Comparison of ENCODE assay signal across 25 cellular contexts in genomic region chr5:81361600-81361999, GRCh38. TPM values are rescaled to one million over a fixed set of nuclear protein-coding genes. Genes with fewer than 3 reads are reported as not detected.
DNase-seq lines count a peak whose midpoint lies in the region; ATAC-seq, FAIRE-seq and TF ChIP-seq lines count a peak whose summit lies in the region.
"Had no signal": no experiment of that assay in that cellular context is flagged by ENCODE, and none has a peak within 500 bp of the region (broad histone marks: within the 10 kb centered on the region; RNA-seq: fewer than 3 reads in every experiment).

No MANE protein-coding gene starts in this region.

- no peak overlapping the region for H3K56ac ChIP-seq in H1 (replicated peaks; ENCODE audit: insufficient read length, low read depth, low read length)

- H3K27me3 ChIP-seq in H1 (replicated peaks in 1 of 4; ENCODE audit: control insufficient read depth in 3 of 4, extremely low read depth in 1 of 4, insufficient read depth in 3 of 4, low read length in 3 of 4) (no peaks in the 10 kb centered on the region), liver (ENCODE audit: control insufficient read depth in 4 of 4, insufficient read depth in 4 of 4, low read length in 3 of 4) (no peaks in the 10 kb centered on the region), right cardiac atrium (ENCODE audit: control insufficient read depth, insufficient read depth) (no peaks in the 10 kb centered on the region)
- H3K27me3 ChIP-seq: Peyer's patch had no signal

- no peak overlapping the region for H2BK20ac ChIP-seq in H1 (ENCODE audit: low read length)

- no peak overlapping the region for H3K18ac ChIP-seq in H1 (ENCODE audit: extremely low read depth, low read length)

- 94% methylated on average over 2 of the region's 2 CpGs; no CpG with 5 or more reads in 1 of the 2 experiments for WGBS in H1 (ENCODE audit: extremely low coverage in 1 of 2, insufficient coverage in 1 of 2, insufficient read length in 1 of 2, insufficient replicate concordance in 2 of 2, low coverage in 1 of 2, low lambda C conversion rate in 2 of 2, missing lambda C conversion rate in 1 of 2), 2 experiments
- 56% methylated on average over 2 of the region's 2 CpGs for WGBS in liver
- WGBS in right cardiac atrium: 99% methylated on average over 2 of the region's 2 CpGs

- H3K79me1 ChIP-seq in H1 (ENCODE audit: low read depth, low read length): no peaks in the 10 kb centered on the region

- no peak overlapping the region for H3K4me3 ChIP-seq in H1 (ENCODE audit: extremely low read depth in 1 of 4, insufficient read depth in 2 of 4, low read depth in 3 of 4, low read length in 4 of 4)
- no peak overlapping the region for H3K4me3 ChIP-seq in liver (ENCODE audit: low read depth in 1 of 3, low read length in 3 of 3)
- no peak overlapping the region for H3K4me3 ChIP-seq in right cardiac atrium (ENCODE audit: low read length)
- H3K4me3 ChIP-seq: GM12878, Peyer's patch had no signal

- H4K5ac ChIP-seq in H1 (ENCODE audit: insufficient read length, low read depth, low read length): no peak overlapping the region

- no peak for TF ChIP-seq EP300 in H1 (IDR thresholded peaks at IDR 0.05; ENCODE audit: borderline replicate concordance in 1 of 2, low read depth in 2 of 2, low read length in 2 of 2)

- H2BK5ac ChIP-seq in H1 (ENCODE audit: low read depth, low read length): no peak overlapping the region

- H4K20me1 ChIP-seq in H1 (replicated peaks in 1 of 2; ENCODE audit: control insufficient read depth in 1 of 2, insufficient read depth in 2 of 2, low read length in 2 of 2): no peaks in the 10 kb centered on the region

- CTCF ChIA-PET in H1 (lab: Charles Lee; ENCODE audit: partially characterized antibody): interaction anchor here (1.0 kb wide), 1 partner anchor 19 kb away, joined by 3 read pairs; no protein-coding TSS in a partner anchor

- H3K4me1 ChIP-seq in H1 (replicated peaks in 1 of 4; ENCODE audit: control insufficient read depth in 3 of 4, insufficient read depth in 4 of 4, low read length in 3 of 4) (peaks cover 0 to 9% (median 8%) of the 10 kb centered on the region in 4 experiments; a peak in 4 of 7 replicates), liver (ENCODE audit: control insufficient read depth in 4 of 4, insufficient read depth in 4 of 4, low read length in 3 of 4) (peaks cover 21 to 53% (median 42%) of the 10 kb centered on the region in 4 donors), right cardiac atrium (ENCODE audit: control insufficient read depth, insufficient read depth, low read length) (no peaks in the 10 kb centered on the region)

- TF ChIP-seq POLR2A in H1 (IDR thresholded peaks at IDR 0.05; ENCODE audit: control extremely low read depth in 1 of 2, low read depth in 2 of 2, low read length in 2 of 2): no peak

- ATAC-seq in sciatic nerve: peak; percentile 28
- no peak for ATAC-seq in right cardiac atrium
- ATAC-seq in HG03432 (IDR thresholded peaks at IDR 0.05; ENCODE audit: unreplicated experiment): no peak
- ATAC-seq: GM12878 had no signal

- H3K9ac ChIP-seq in H1 (replicated peaks in 1 of 4; ENCODE audit: extremely low read depth in 1 of 4, low read depth in 3 of 4, low read length in 3 of 4) (no peak overlapping the region), liver (ENCODE audit: low read depth in 1 of 2, low read length in 2 of 2) (no peak overlapping the region)

- no peak overlapping the region for H2AK5ac ChIP-seq in H1 (ENCODE audit: low read depth, low read length)

- H3K23ac ChIP-seq in H1 (ENCODE audit: insufficient read length): no peak overlapping the region

- H3K27ac ChIP-seq in H1 (ENCODE audit: low read depth, low read length) (no peak overlapping the region), liver (ENCODE audit: low read depth in 1 of 2, low read length in 2 of 2) (peak overlapping the region; percentile 51 to 58), right cardiac atrium (ENCODE audit: low read length) (no peak overlapping the region)
- H3K27ac ChIP-seq: Peyer's patch had no signal

- H2AFZ ChIP-seq in H1 (ENCODE audit: low read length): 0 out of 2 replicates have a peak overlapping the region, but pooled peaks have one; percentile 73

- H3K9me3 ChIP-seq in H1 (ENCODE audit: insufficient read depth in 2 of 2, low read depth in 1 of 2, low read length in 1 of 2) (no peaks in the 10 kb centered on the region), liver (ENCODE audit: control insufficient read depth in 4 of 4, low read length in 3 of 4) (no peaks in the 10 kb centered on the region), right cardiac atrium (ENCODE audit: control insufficient read depth, low read length) (no peaks in the 10 kb centered on the region)
- H3K9me3 ChIP-seq: Peyer's patch had no signal

- H4K91ac ChIP-seq in H1 (replicated peaks; ENCODE audit: insufficient read length, low read length): no peak overlapping the region

- H3K14ac ChIP-seq in H1 (ENCODE audit: insufficient read length): no peak overlapping the region

- POLR2A ChIA-PET in H1 (lab: Charles Lee; ENCODE audit: partially characterized antibody): no interaction called here

- no peaks in the 10 kb centered on the region for H3K23me2 ChIP-seq in H1 (ENCODE audit: low read depth, low read length)

- H2BK120ac ChIP-seq in H1 (replicated peaks; ENCODE audit: low read depth, low read length): no peak overlapping the region

- H3K4ac ChIP-seq in H1 (replicated peaks; ENCODE audit: insufficient read length, low read depth, low read length): no peak overlapping the region

- DNase-seq in NCI-H2171 treated with DMSO at 0.1 percent for 48 hours (lab: John Stamatoyannopoulos, UW) (peak; percentile 3), NCI-H2171 (lab: John Stamatoyannopoulos, UW) (no peak), H1 (ENCODE audit: low read depth in 1 of 2, low spot score in 2 of 2) (no peak), sciatic nerve (ENCODE audit: low spot score) (no peak), right cardiac atrium (no peak), T-helper 9 cell (no peak)
- DNase-seq: DMS79, EL, GDM1, GOT3, HCEC 1CT, Karpas-422, NCI-H1092, NCI-H1417 treated with DMSO at 0.1 percent for 48 hours, NCI-H1694 treated with DMSO at 0.1 percent for 48 hours, NCI-H2081, NCI-H345, NCI-H510A treated with DMSO at 0.1 percent for 48 hours, Peyer's patch, SHP77 treated with DMSO at 0.1 percent for 48 hours had no signal

- no peak overlapping the region for H2BK15ac ChIP-seq in H1 (ENCODE audit: low read length)

- no peak for TF ChIP-seq RAD21 in H1 (IDR thresholded peaks at IDR 0.05 in 1 of 2, conservative IDR thresholded peaks at IDR 0.05 in 1 of 2; ENCODE audit: low read depth in 2 of 2, low read length in 2 of 2)
- peak in 1 of 2 donors; percentile 20 for TF ChIP-seq RAD21 in liver (IDR thresholded peaks at IDR 0.05)

- H2BK12ac ChIP-seq in H1 (ENCODE audit: low read depth, low read length): no peak overlapping the region

- no peak for FAIRE-seq in H1 (lab: Jason Lieb, UNC)
- FAIRE-seq: GM12878 had no signal

- no peak overlapping the region for H3K4me2 ChIP-seq in H1 (ENCODE audit: insufficient read depth in 1 of 2, low read depth in 2 of 2, low read length in 2 of 2)

- H3K36me3 ChIP-seq in H1 (ENCODE audit: control insufficient read depth in 2 of 4, insufficient read depth in 4 of 4, low read length in 3 of 4): no peaks in the 10 kb centered on the region
- H3K36me3 ChIP-seq in liver (ENCODE audit: control insufficient read depth in 4 of 4, insufficient read depth in 3 of 4, low read depth in 1 of 4, low read length in 3 of 4): peaks cover 0 to 6% (median 0%) of the 10 kb centered on the region in 4 donors
- H3K36me3 ChIP-seq: Peyer's patch had no signal

- TF ChIP-seq CTCF in H1 (IDR thresholded peaks at IDR 0.05; ENCODE audit: control extremely low read depth in 1 of 3, insufficient read depth in 1 of 3, low read depth in 1 of 3, low read length in 3 of 3): no peak
- no peak for TF ChIP-seq CTCF in liver (IDR thresholded peaks at IDR 0.05; ENCODE audit: low read depth, low read length, missing input control)

- H3K79me2 ChIP-seq in H1 (ENCODE audit: control insufficient read depth in 1 of 2, insufficient read depth in 2 of 2, low read length in 2 of 2): no peaks in the 10 kb centered on the region

- intact Hi-C loops in sciatic nerve (cut with DNase I) (no loop called here), right cardiac atrium (cut with DNase I) (no loop called here)

- no peak overlapping the region for H4K8ac ChIP-seq in H1 (ENCODE audit: extremely low read depth, insufficient read depth, low read length)

TF ChIP-seq in H1, 55 proteins besides CTCF, POLR2A, EP300 and RAD21:
- TF ChIP-seq JUN (IDR thresholded peaks at IDR 0.05; ENCODE audit: low read depth, low read length): no peak

TF ChIP-seq in liver, 16 proteins besides CTCF, POLR2A, EP300 and RAD21 (continues in another document):
- TF ChIP-seq YY1 (IDR thresholded peaks at IDR 0.05): peak; percentile 43
- peak; percentile 54 to 70 for TF ChIP-seq HNF4A (conservative IDR thresholded peaks at IDR 0.05)
- no peak for TF ChIP-seq GABPA (IDR thresholded peaks at IDR 0.05 in 1 of 2, conservative IDR thresholded peaks at IDR 0.05 in 1 of 2)
- TF ChIP-seq FOXA2 (IDR thresholded peaks at IDR 0.05): no peak
- no peak for TF ChIP-seq HNF4G (IDR thresholded peaks at IDR 0.05)

RNA-seq across cellular contexts. Expression of gene ACOT12, which starts 32.3 kb away (rescaled TPM):
- 0.33 TPM in 1 of 2 replicates, not detected in the other for total RNA-seq in H1 (2021; fragmentation: NEBNext Ultra II Directional; extraction: Animal tissue kit (Norgen Biotek cat#: 25700))
- polyA plus RNA-seq in H1 (2011; rRNA removed) (0.29 and 0.31 TPM in 2 replicates), liver (10 to 100 TPM; 26.8 to 50.7 TPM), right cardiac atrium (not detected)
- polyA plus RNA-seq in H1 (2011; cell fraction: cytosol; rRNA removed): 0.19 TPM
- polyA plus RNA-seq in H1 (2011; cell fraction: nucleus; rRNA removed): 0.56 TPM
- 0.37 to 0.59 TPM (median 0.47 TPM) in 3 of 4 replicates, not detected in the other for polyA plus RNA-seq in H1 (2012, experiment 1 of 2)
- polyA plus RNA-seq in H1 (2012, experiment 2 of 2): 0.84 TPM
- 0.10 TPM for polyA plus RNA-seq in H1 (2013, experiment 1 of 2)
- polyA plus RNA-seq in H1 (2013, experiment 2 of 2): 0.18 TPM
- polyA minus RNA-seq in H1 (2011; rRNA and poly(A)+ RNA removed): not detected in 2 replicates
- polyA minus RNA-seq in H1 (2011; cell fraction: cytosol; rRNA and poly(A)+ RNA removed): not detected
- not detected for polyA minus RNA-seq in H1 (2011; cell fraction: nucleus; rRNA and poly(A)+ RNA removed)
- total RNA-seq in liver (10 to 100 TPM; 16.9 to 76.4 TPM), sciatic nerve (not detected), right cardiac atrium (not detected)
- total RNA-seq: A172, GM12878, HT-29 had no signal

Comparison
In these comparisons a context has a peak if more than half of its experiments do, and no peak if none do; other contexts are left out.
1. H3K27ac ChIP-seq: peak in liver (2 of 2); none in H1 (single experiment) and right cardiac atrium (single experiment).
2. RNA of gene ACOT12, which starts 32.3 kb away (total RNA-seq): 16.9 to 76.4 TPM in liver; not detected in sciatic nerve (single experiment), 0.33 TPM in H1 and not detected in right cardiac atrium; every median in the first group is over 10 times any median in the second.